Comparison of ENCODE assay signal across 11 cellular contexts in genomic region chr4:113540859-113541258, GRCh38.
A peak's percentile ranks its signal among the peaks of the same experiment; 100 is the strongest.
DNase-seq lines count a peak whose midpoint lies in the region; ATAC-seq and TF ChIP-seq lines count a peak whose summit lies in the region.
"Had no signal": no experiment of that assay in that cellular context is flagged by ENCODE, and none has a peak within 500 bp of the region (broad histone marks: within the 10 kb centered on the region; RNA-seq: fewer than 3 reads in every experiment).

No MANE protein-coding gene starts in this region.

- H3K4me3 ChIP-seq in mammary epithelial cell (replicated peaks in 1 of 3; ENCODE audit: insufficient read depth in 1 of 3, low read depth in 2 of 3, low read length in 3 of 3) (no peak overlapping the region), breast epithelium (no peak overlapping the region), mucosa of descending colon (no peak overlapping the region), Peyer's patch (no peak overlapping the region)
- H3K4me3 ChIP-seq: body of pancreas had no signal

- H3K9me3 ChIP-seq in mammary epithelial cell (replicated peaks; ENCODE audit: insufficient read depth, low read length) = no peaks in the 10 kb centered on the region
- no peaks in the 10 kb centered on the region for H3K9me3 ChIP-seq in breast epithelium
- H3K9me3 ChIP-seq in mucosa of descending colon = no peaks in the 10 kb centered on the region
- no peaks in the 10 kb centered on the region for H3K9me3 ChIP-seq in Peyer's patch
- H3K9me3 ChIP-seq: body of pancreas had no signal

- dilution Hi-C loops in mammary epithelial cell (cut with HindIII; ENCODE audit: low sequenced_read_pairs) = no loop called here

- H3K9me3 Mint-ChIP-seq in activated naive CD8-positive, alpha-beta T cell (ENCODE audit: low read depth) = no peaks in the 10 kb centered on the region
- H3K9me3 Mint-ChIP-seq in stimulated activated naive B cell treated with anti-CD40 and anti-IgM and Interleukin-4, amounts not matched to agents 10 μg/mL and 1 μg/mL and 100 μg/mL, for 72 hours = peaks cover 0 to 3% of the 10 kb centered on the region in 2 donors
- H3K9me3 Mint-ChIP-seq: naive thymus-derived CD4-positive, alpha-beta T cell had no signal

- no peaks in the 10 kb centered on the region for H3K27me3 Mint-ChIP-seq in activated naive CD8-positive, alpha-beta T cell
- H3K27me3 Mint-ChIP-seq in stimulated activated naive B cell treated with anti-CD40 and anti-IgM and Interleukin-4, amounts not matched to agents 10 μg/mL and 1 μg/mL and 100 μg/mL, for 72 hours = no peaks in the 10 kb centered on the region
- H3K27me3 Mint-ChIP-seq: naive thymus-derived CD4-positive, alpha-beta T cell had no signal

- no peak overlapping the region for H3K9ac ChIP-seq in mammary epithelial cell (ENCODE audit: insufficient read depth, low read length)

- WGBS in mammary epithelial cell (ENCODE audit: low coverage, missing lambda C conversion rate) = 100% methylated on average over 1 of the region's 1 CpG

- BruUV-seq in mammary epithelial cell (replicated peaks; lab: Mats Ljungman, UMichigan) = no TSS peak

- no peaks in the 10 kb centered on the region for H3K4me1 ChIP-seq in mammary epithelial cell (ENCODE audit: insufficient read depth, low read length)
- H3K4me1 ChIP-seq in breast epithelium = no peaks in the 10 kb centered on the region
- H3K4me1 ChIP-seq in mucosa of descending colon (ENCODE audit: low read depth) = no peaks in the 10 kb centered on the region
- no peaks in the 10 kb centered on the region for H3K4me1 ChIP-seq in Peyer's patch

- peak; percentile 23 for DNase-seq in mammary epithelial cell
- DNase-seq in breast epithelium (ENCODE audit: low spot score in 2 of 2) = no peak
- DNase-seq in mucosa of descending colon = peak in 1 of 3 donors; percentile 42
- DNase-seq in stimulated activated naive B cell treated with anti-CD40 and anti-IgM and Interleukin-4, amounts not matched to agents 10 μg/mL and 1 μg/mL and 100 μg/mL, for 72 hours = no peak
- no peak for DNase-seq in SKM-1 (lab: John Stamatoyannopoulos, UW; ENCODE audit: unreplicated experiment)
- no peak for DNase-seq in Peyer's patch
- DNase-seq: AML-193 had no signal

- H2AFZ ChIP-seq in mammary epithelial cell (ENCODE audit: low read depth, low read length) = no peak overlapping the region

- no peaks in the 10 kb centered on the region for H3K27me3 ChIP-seq in mammary epithelial cell (ENCODE audit: insufficient read depth, low read length)
- H3K27me3 ChIP-seq in breast epithelium = no peaks in the 10 kb centered on the region
- H3K27me3 ChIP-seq in Peyer's patch = no peaks in the 10 kb centered on the region
- H3K27me3 ChIP-seq: body of pancreas had no signal

- no peak overlapping the region for H3K4me2 ChIP-seq in mammary epithelial cell (ENCODE audit: insufficient read depth, low read depth, low read length)

- ATAC-seq in mucosa of descending colon = peak; percentile 27
- ATAC-seq in stimulated activated naive B cell treated with anti-CD40 and anti-IgM and Interleukin-4, amounts not matched to agents 10 μg/mL and 1 μg/mL and 100 μg/mL, for 72 hours (replicated peaks) = peak; percentile 33 to 61
- ATAC-seq in HG03097 (IDR thresholded peaks at IDR 0.05; ENCODE audit: low FRiP score, unreplicated experiment) = no peak
- ATAC-seq: body of pancreas; naive thymus-derived CD4-positive, alpha-beta T cell had no signal

- no peaks in the 10 kb centered on the region for H3K79me2 ChIP-seq in mammary epithelial cell (ENCODE audit: insufficient read depth, low read length)

- H3K36me3 ChIP-seq in mammary epithelial cell (ENCODE audit: insufficient read depth, low read length) (peaks cover 2% of the 10 kb centered on the region), breast epithelium (no peaks in the 10 kb centered on the region), mucosa of descending colon (ENCODE audit: low read depth) (no peaks in the 10 kb centered on the region), Peyer's patch (no peaks in the 10 kb centered on the region)

- H3K4me1 Mint-ChIP-seq in activated naive CD8-positive, alpha-beta T cell (ENCODE audit: low read depth) = peaks cover 33% of the 10 kb centered on the region
- peaks cover 10 to 22% of the 10 kb centered on the region in 2 donors for H3K4me1 Mint-ChIP-seq in stimulated activated naive B cell treated with anti-CD40 and anti-IgM and Interleukin-4, amounts not matched to agents 10 μg/mL and 1 μg/mL and 100 μg/mL, for 72 hours

- H3K27ac ChIP-seq in mammary epithelial cell (ENCODE audit: insufficient read depth, low read depth, low read length) (no peak overlapping the region), breast epithelium (no peak overlapping the region), Peyer's patch (no peak overlapping the region)
- H3K27ac ChIP-seq: body of pancreas had no signal

- CTCF ChIA-PET in mammary epithelial cell (lab: Charles Lee; ENCODE audit: low non-redundant PET) = no interaction called here

- H3K4me3 Mint-ChIP-seq in activated naive CD8-positive, alpha-beta T cell = peak overlapping the region; percentile 62
- no peak overlapping the region for H3K4me3 Mint-ChIP-seq in stimulated activated naive B cell treated with anti-CD40 and anti-IgM and Interleukin-4, amounts not matched to agents 10 μg/mL and 1 μg/mL and 100 μg/mL, for 72 hours
- H3K4me3 Mint-ChIP-seq: naive thymus-derived CD4-positive, alpha-beta T cell had no signal

- TF ChIP-seq CTCF in mammary epithelial cell (conservative IDR thresholded peaks at IDR 0.05 in 1 of 2, IDR thresholded peaks at IDR 0.05 in 1 of 2; ENCODE audit: extremely low read depth in 1 of 2, insufficient read depth in 1 of 2, low read depth in 1 of 2, low read length in 2 of 2) (no peak), breast epithelium (IDR thresholded peaks at IDR 0.05) (no peak), mucosa of descending colon (IDR thresholded peaks at IDR 0.05) (no peak), Peyer's patch (IDR thresholded peaks at IDR 0.05) (no peak)

- no peaks in the 10 kb centered on the region for H4K20me1 ChIP-seq in mammary epithelial cell (ENCODE audit: insufficient read depth, low read length)

- peak overlapping the region; percentile 91 for H3K27ac Mint-ChIP-seq in activated naive CD8-positive, alpha-beta T cell
- H3K27ac Mint-ChIP-seq in stimulated activated naive B cell treated with anti-CD40 and anti-IgM and Interleukin-4, amounts not matched to agents 10 μg/mL and 1 μg/mL and 100 μg/mL, for 72 hours = peak overlapping the region; percentile 37
- H3K27ac Mint-ChIP-seq: naive thymus-derived CD4-positive, alpha-beta T cell had no signal

- in situ Hi-C loops in mammary epithelial cell (cut with MboI; ENCODE audit: low sequenced_read_pairs in 2 of 2) = loop anchor here in 1 of 2 donors (5.0 to 25.0 kb wide), 2 partner anchors 221 to 254 kb away; partner anchors contain the start of gene CAMK2D

- TF ChIP-seq POLR2A in breast epithelium (IDR thresholded peaks at IDR 0.05) (no peak), Peyer's patch (IDR thresholded peaks at IDR 0.05) (no peak)

- intact Hi-C loops in mammary epithelial cell (cut with micrococcal nuclease) = loop anchor here (10.0 kb wide), 1 partner anchor 354 kb away; no protein-coding TSS in a partner anchor
- intact Hi-C loops in breast epithelium (cut with DNase I; ENCODE audit: low total_unique reads) = no loop called here
- intact Hi-C loops in mucosa of descending colon (cut with DNase I, micrococcal nuclease) = loop anchor here in 1 of 2 donors (10.0 kb wide), 1 partner anchor 224 kb away; the partner anchor contains the start of gene CAMK2D

- H3K36me3 Mint-ChIP-seq in activated naive CD8-positive, alpha-beta T cell = peaks cover 33% of the 10 kb centered on the region
- H3K36me3 Mint-ChIP-seq in stimulated activated naive B cell treated with anti-CD40 and anti-IgM and Interleukin-4, amounts not matched to agents 10 μg/mL and 1 μg/mL and 100 μg/mL, for 72 hours = peaks cover 25 to 42% of the 10 kb centered on the region in 2 donors
